In genomic region chr1:32861904-32862698, GRCh38 we compare ENCODE assay signal across 17 cellular contexts. TPM values are rescaled to one million over a fixed set of nuclear protein-coding genes. Genes with fewer than 3 reads are reported as not detected.
A peak's percentile ranks its signal among the peaks of the same experiment; 100 is the strongest.
DNase-seq lines count a peak whose midpoint lies in the region; ATAC-seq and TF ChIP-seq lines count a peak whose summit lies in the region.
"Had no signal": no experiment of that assay in that cellular context is flagged by ENCODE, and none has a peak within 500 bp of the region (broad histone marks: within the 10 kb centered on the region; RNA-seq: fewer than 3 reads in every experiment).

No MANE protein-coding gene starts in this region.

- intact Hi-C loops in left ventricle myocardium inferior (cut with micrococcal nuclease) (no loop called here), left cardiac atrium (cut with DNase I) (no loop called here)

- H3K4me3 Mint-ChIP-seq in progenitor cell of endocrine pancreas (ENCODE audit: low read depth), result no peak overlapping the region

- H3K4me1 ChIP-seq in left ventricle myocardium inferior (peaks cover 51% of the 10 kb centered on the region), foreskin keratinocyte (peaks cover 13% of the 10 kb centered on the region)
- H3K4me1 ChIP-seq: A549 had no signal

- no peaks in the 10 kb centered on the region for H3K4me1 Mint-ChIP-seq in progenitor cell of endocrine pancreas (ENCODE audit: low read depth)

- no peaks in the 10 kb centered on the region for H3K9me3 Mint-ChIP-seq in progenitor cell of endocrine pancreas (ENCODE audit: low read depth)

- H3K4me3 ChIP-seq in left ventricle myocardium inferior, result no peak overlapping the region
- H3K4me3 ChIP-seq: A549, ovary, tibial nerve had no signal

- peaks cover 11% of the 10 kb centered on the region for H3K36me3 Mint-ChIP-seq in progenitor cell of endocrine pancreas (ENCODE audit: insufficient read depth)

- ATAC-seq in left cardiac atrium (no peak), foreskin keratinocyte (peak; percentile 36)
- ATAC-seq: A549 had no signal

- H3K27me3 ChIP-seq in left ventricle myocardium inferior (ENCODE audit: low read depth), result no peaks in the 10 kb centered on the region
- H3K27me3 ChIP-seq in foreskin keratinocyte, result no peaks in the 10 kb centered on the region
- H3K27me3 ChIP-seq: ovary, tibial nerve had no signal

- TF ChIP-seq CTCF in left ventricle myocardium inferior (IDR thresholded peaks at IDR 0.05; ENCODE audit: borderline replicate concordance), result no peak
- no peak for TF ChIP-seq CTCF in foreskin keratinocyte (conservative IDR thresholded peaks at IDR 0.05)
- TF ChIP-seq CTCF in progenitor cell of endocrine pancreas (IDR thresholded peaks at IDR 0.05; ENCODE audit: unreplicated experiment), result no peak

- DNase-seq in left ventricle myocardium inferior (no peak), left cardiac atrium (no peak), foreskin keratinocyte (no peak), progenitor cell of endocrine pancreas (ENCODE audit: low spot score, unreplicated experiment) (no peak), GF-D8 (lab: John Stamatoyannopoulos, UW) (no peak), retina (no peak)
- DNase-seq: activated naive CD4-positive, alpha-beta T cell treated with Interleukin-2 at 50 U/mL for 16 hours; Calu3; NCI-H2029; ovary; stimulated activated CD4-positive, alpha-beta T cell treated with anti-CD3 and anti-CD28 coated beads, Interleukin-12 subunit alpha, Interleukin-12 subunit beta, amount 100 ng/mL, for 4 hours had no signal

- no peaks in the 10 kb centered on the region for H3K9me3 ChIP-seq in left ventricle myocardium inferior (replicated peaks)
- H3K9me3 ChIP-seq: A549, ovary, tibial nerve had no signal

- peak overlapping the region; percentile 55 for H3K27ac ChIP-seq in left ventricle myocardium inferior (replicated peaks)
- H3K27ac ChIP-seq in foreskin keratinocyte, result no peak overlapping the region
- H3K27ac ChIP-seq: A549, epithelial cell of prostate, ovary, tibial nerve had no signal

- H3K27me3 Mint-ChIP-seq in progenitor cell of endocrine pancreas, result peaks cover 3% of the 10 kb centered on the region

- no peak overlapping the region for H3K27ac Mint-ChIP-seq in progenitor cell of endocrine pancreas

- H3K36me3 ChIP-seq in left ventricle myocardium inferior, result peaks cover 46% of the 10 kb centered on the region
- H3K36me3 ChIP-seq: ovary had no signal

RNA-seq across cellular contexts. Expression of gene FNDC5, which starts 8.6 kb away (rescaled TPM):
- total RNA-seq in left ventricle myocardium inferior (105 TPM), left cardiac atrium (10 to 100 TPM; 74.3 to 92.5 TPM), foreskin keratinocyte (not detected in 2 replicates), progenitor cell of endocrine pancreas (6.3 and 7.8 TPM in 2 replicates)
- polyA plus RNA-seq in foreskin keratinocyte, result not detected in 2 replicates
- total RNA-seq: activated CD8-positive, alpha-beta memory T cell treated with anti-CD3 and anti-CD28 coated beads for 36 hours; bronchial epithelial cell; Calu3 had no signal

RNA-seq across cellular contexts. Expression of gene HPCA, which starts 24.2 kb away (rescaled TPM):
- total RNA-seq in left ventricle myocardium inferior (not detected), left cardiac atrium (not detected), foreskin keratinocyte (not detected in 2 replicates), progenitor cell of endocrine pancreas (0.96 and 1.1 TPM in 2 replicates)
- not detected in 2 replicates for polyA plus RNA-seq in foreskin keratinocyte
- total RNA-seq: activated CD8-positive, alpha-beta memory T cell treated with anti-CD3 and anti-CD28 coated beads for 36 hours; bronchial epithelial cell; Calu3; lung microvascular endothelial cell; tibial nerve had no signal

RNA-seq across cellular contexts. Expression of gene TMEM54, which starts 39.1 kb away (rescaled TPM):
- 14.2 TPM for total RNA-seq in left ventricle myocardium inferior
- 10 to 100 TPM; 11.4 to 11.5 TPM for total RNA-seq in left cardiac atrium
- total RNA-seq in foreskin keratinocyte, result 73.2 and 90.0 TPM in 2 replicates
- 113 and 128 TPM in 2 replicates for polyA plus RNA-seq in foreskin keratinocyte
- total RNA-seq in progenitor cell of endocrine pancreas, result 23.2 and 27.0 TPM in 2 replicates

RNA-seq across cellular contexts. Expression of gene S100PBP, which starts 44.6 kb away (rescaled TPM):
- 11.1 TPM for total RNA-seq in left ventricle myocardium inferior
- total RNA-seq in left cardiac atrium, result 10 to 100 TPM; 16.2 to 17.5 TPM
- total RNA-seq in foreskin keratinocyte, result 27.6 and 28.6 TPM in 2 replicates
- polyA plus RNA-seq in foreskin keratinocyte, result 8.1 and 12.4 TPM in 2 replicates
- total RNA-seq in progenitor cell of endocrine pancreas, result 62.6 and 66.1 TPM in 2 replicates

RNA-seq across cellular contexts. Expression of gene YARS1, which starts 44.9 kb away (rescaled TPM):
- total RNA-seq in left ventricle myocardium inferior, result 35.5 TPM
- 10 to 100 TPM; 36.7 to 70.0 TPM for total RNA-seq in left cardiac atrium
- total RNA-seq in foreskin keratinocyte, result 119 and 130 TPM in 2 replicates
- polyA plus RNA-seq in foreskin keratinocyte, result 95.9 and 107 TPM in 2 replicates
- total RNA-seq in progenitor cell of endocrine pancreas, result 101 and 110 TPM in 2 replicates
